In the genomic region with DNA sequence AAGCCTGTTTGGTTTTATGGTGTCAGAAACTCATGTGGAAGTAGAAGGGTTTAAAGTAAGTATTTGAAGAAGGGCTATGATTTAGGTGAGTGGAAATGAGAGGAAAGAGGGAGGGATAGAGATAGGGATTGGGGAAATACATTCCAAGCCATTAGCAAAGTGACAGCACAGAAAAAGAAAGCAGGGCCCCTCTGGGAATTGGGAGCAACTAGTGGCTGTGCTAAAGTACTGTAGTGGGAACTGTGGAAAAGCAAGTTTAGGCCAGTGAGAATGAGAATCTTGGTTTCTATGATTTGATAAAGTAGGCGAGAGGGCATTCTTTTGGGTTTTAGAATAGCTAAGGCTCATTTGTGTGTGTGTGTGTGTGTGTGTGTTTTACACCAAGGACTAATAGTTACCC, we compare ENCODE assay signal across 2 cellular contexts.
TF ChIP-seq lines count a peak whose summit lies in the region.

No MANE protein-coding gene starts in this region.

TF ChIP-seq in GM23338, 12 proteins besides CTCF, POLR2A, EP300 and RAD21 (continued from another document):
- TF ChIP-seq, protein P1, sequence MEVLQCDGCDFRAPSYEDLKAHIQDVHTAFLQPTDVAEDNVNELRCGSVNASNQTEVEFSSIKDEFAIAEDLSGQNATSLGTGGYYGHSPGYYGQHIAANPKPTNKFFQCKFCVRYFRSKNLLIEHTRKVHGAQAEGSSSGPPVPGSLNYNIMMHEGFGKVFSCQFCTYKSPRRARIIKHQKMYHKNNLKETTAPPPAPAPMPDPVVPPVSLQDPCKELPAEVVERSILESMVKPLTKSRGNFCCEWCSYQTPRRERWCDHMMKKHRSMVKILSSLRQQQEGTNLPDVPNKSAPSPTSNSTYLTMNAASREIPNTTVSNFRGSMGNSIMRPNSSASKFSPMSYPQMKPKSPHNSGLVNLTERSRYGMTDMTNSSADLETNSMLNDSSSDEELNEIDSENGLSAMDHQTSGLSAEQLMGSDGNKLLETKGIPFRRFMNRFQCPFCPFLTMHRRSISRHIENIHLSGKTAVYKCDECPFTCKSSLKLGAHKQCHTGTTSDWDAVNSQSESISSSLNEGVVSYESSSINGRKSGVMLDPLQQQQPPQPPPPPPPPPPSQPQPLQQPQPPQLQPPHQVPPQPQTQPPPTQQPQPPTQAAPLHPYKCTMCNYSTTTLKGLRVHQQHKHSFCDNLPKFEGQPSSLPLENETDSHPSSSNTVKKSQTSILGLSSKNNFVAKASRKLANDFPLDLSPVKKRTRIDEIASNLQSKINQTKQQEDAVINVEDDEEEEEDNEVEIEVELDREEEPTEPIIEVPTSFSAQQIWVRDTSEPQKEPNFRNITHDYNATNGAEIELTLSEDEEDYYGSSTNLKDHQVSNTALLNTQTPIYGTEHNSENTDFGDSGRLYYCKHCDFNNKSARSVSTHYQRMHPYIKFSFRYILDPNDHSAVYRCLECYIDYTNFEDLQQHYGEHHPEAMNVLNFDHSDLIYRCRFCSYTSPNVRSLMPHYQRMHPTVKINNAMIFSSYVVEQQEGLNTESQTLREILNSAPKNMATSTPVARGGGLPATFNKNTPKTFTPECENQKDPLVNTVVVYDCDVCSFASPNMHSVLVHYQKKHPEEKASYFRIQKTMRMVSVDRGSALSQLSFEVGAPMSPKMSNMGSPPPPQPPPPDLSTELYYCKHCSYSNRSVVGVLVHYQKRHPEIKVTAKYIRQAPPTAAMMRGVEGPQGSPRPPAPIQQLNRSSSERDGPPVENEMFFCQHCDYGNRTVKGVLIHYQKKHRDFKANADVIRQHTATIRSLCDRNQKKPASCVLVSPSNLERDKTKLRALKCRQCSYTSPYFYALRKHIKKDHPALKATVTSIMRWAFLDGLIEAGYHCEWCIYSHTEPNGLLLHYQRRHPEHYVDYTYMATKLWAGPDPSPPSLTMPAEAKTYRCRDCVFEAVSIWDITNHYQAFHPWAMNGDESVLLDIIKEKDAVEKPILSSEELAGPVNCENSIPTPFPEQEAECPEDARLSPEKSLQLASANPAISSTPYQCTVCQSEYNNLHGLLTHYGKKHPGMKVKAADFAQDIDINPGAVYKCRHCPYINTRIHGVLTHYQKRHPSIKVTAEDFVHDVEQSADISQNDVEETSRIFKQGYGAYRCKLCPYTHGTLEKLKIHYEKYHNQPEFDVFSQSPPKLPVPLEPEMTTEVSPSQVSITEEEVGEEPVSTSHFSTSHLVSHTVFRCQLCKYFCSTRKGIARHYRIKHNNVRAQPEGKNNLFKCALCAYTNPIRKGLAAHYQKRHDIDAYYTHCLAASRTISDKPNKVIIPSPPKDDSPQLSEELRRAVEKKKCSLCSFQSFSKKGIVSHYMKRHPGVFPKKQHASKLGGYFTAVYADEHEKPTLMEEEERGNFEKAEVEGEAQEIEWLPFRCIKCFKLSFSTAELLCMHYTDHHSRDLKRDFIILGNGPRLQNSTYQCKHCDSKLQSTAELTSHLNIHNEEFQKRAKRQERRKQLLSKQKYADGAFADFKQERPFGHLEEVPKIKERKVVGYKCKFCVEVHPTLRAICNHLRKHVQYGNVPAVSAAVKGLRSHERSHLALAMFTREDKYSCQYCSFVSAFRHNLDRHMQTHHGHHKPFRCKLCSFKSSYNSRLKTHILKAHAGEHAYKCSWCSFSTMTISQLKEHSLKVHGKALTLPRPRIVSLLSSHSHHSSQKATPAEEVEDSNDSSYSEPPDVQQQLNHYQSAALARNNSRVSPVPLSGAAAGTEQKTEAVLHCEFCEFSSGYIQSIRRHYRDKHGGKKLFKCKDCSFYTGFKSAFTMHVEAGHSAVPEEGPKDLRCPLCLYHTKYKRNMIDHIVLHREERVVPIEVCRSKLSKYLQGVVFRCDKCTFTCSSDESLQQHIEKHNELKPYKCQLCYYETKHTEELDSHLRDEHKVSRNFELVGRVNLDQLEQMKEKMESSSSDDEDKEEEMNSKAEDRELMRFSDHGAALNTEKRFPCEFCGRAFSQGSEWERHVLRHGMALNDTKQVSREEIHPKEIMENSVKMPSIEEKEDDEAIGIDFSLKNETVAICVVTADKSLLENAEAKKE (CRISPR knock-in tag; IDR thresholded peaks at IDR 0.05), result no peak
- no peak for TF ChIP-seq CREB1 (CRISPR knock-in tag; IDR thresholded peaks at IDR 0.05; ENCODE audit: low read depth)
- TF ChIP-seq, protein P2, sequence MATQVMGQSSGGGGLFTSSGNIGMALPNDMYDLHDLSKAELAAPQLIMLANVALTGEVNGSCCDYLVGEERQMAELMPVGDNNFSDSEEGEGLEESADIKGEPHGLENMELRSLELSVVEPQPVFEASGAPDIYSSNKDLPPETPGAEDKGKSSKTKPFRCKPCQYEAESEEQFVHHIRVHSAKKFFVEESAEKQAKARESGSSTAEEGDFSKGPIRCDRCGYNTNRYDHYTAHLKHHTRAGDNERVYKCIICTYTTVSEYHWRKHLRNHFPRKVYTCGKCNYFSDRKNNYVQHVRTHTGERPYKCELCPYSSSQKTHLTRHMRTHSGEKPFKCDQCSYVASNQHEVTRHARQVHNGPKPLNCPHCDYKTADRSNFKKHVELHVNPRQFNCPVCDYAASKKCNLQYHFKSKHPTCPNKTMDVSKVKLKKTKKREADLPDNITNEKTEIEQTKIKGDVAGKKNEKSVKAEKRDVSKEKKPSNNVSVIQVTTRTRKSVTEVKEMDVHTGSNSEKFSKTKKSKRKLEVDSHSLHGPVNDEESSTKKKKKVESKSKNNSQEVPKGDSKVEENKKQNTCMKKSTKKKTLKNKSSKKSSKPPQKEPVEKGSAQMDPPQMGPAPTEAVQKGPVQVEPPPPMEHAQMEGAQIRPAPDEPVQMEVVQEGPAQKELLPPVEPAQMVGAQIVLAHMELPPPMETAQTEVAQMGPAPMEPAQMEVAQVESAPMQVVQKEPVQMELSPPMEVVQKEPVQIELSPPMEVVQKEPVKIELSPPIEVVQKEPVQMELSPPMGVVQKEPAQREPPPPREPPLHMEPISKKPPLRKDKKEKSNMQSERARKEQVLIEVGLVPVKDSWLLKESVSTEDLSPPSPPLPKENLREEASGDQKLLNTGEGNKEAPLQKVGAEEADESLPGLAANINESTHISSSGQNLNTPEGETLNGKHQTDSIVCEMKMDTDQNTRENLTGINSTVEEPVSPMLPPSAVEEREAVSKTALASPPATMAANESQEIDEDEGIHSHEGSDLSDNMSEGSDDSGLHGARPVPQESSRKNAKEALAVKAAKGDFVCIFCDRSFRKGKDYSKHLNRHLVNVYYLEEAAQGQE (IDR thresholded peaks at IDR 0.05; ENCODE audit: unreplicated experiment), result no peak
- TF ChIP-seq, protein P3, sequence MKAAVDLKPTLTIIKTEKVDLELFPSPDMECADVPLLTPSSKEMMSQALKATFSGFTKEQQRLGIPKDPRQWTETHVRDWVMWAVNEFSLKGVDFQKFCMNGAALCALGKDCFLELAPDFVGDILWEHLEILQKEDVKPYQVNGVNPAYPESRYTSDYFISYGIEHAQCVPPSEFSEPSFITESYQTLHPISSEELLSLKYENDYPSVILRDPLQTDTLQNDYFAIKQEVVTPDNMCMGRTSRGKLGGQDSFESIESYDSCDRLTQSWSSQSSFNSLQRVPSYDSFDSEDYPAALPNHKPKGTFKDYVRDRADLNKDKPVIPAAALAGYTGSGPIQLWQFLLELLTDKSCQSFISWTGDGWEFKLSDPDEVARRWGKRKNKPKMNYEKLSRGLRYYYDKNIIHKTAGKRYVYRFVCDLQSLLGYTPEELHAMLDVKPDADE (IDR thresholded peaks at IDR 0.05), result no peak
- no peak for TF ChIP-seq ZNF114 (CRISPR knock-in tag; IDR thresholded peaks at IDR 0.05)
- TF ChIP-seq EZH2 (IDR thresholded peaks at IDR 0.05; ENCODE audit: low read depth, unreplicated experiment), result no peak
- no peak for TF ChIP-seq POLR2AphosphoS5 (IDR thresholded peaks at IDR 0.05; ENCODE audit: low read depth)
- no peak for TF ChIP-seq NANOG (IDR thresholded peaks at IDR 0.05; ENCODE audit: borderline replicate concordance)
- TF ChIP-seq JUNB (IDR thresholded peaks at IDR 0.05; ENCODE audit: unreplicated experiment), result no peak

TF ChIP-seq in WTC11, 78 proteins besides CTCF, POLR2A, EP300 and RAD21:
- TF ChIP-seq, protein P4, sequence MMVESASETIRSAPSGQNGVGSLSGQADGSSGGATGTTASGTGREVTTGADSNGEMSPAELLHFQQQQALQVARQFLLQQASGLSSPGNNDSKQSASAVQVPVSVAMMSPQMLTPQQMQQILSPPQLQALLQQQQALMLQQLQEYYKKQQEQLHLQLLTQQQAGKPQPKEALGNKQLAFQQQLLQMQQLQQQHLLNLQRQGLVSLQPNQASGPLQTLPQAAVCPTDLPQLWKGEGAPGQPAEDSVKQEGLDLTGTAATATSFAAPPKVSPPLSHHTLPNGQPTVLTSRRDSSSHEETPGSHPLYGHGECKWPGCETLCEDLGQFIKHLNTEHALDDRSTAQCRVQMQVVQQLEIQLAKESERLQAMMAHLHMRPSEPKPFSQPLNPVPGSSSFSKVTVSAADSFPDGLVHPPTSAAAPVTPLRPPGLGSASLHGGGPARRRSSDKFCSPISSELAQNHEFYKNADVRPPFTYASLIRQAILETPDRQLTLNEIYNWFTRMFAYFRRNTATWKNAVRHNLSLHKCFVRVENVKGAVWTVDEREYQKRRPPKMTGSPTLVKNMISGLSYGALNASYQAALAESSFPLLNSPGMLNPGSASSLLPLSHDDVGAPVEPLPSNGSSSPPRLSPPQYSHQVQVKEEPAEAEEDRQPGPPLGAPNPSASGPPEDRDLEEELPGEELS (CRISPR knock-in tag; IDR thresholded peaks at IDR 0.05), result no peak
- 0 out of 2 replicates have a peak, but pooled peaks have one; percentile 26 for TF ChIP-seq ZNF416 (CRISPR knock-in tag; IDR thresholded peaks at IDR 0.05)
